ENCODE assay signal across 12 cellular contexts in the genomic region with DNA sequence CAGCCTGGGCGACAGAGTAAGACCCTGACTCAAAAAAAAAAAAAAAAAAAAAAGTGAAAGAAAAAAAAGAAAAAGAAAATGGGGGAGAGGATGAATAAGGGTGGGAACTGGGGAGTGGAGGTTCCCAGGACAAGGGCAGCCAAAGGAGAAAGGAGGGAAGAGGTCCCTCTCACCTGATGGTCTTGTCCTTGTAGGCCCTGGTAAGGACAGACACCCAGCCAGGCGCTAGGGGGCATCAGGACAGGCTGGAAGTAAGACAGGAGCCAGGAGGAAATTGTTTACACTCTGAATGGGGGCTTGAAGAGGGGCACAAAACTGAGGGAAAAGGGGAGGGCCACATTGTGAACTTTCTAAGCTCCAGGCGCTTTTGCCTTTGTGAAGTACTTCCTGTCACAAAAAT. TPM values are rescaled to one million over a fixed set of nuclear protein-coding genes. Genes with fewer than 3 reads are reported as not detected.
DNase-seq lines count a peak whose midpoint lies in the region; ATAC-seq and TF ChIP-seq lines count a peak whose summit lies in the region.
"Had no signal": no experiment of that assay in that cellular context is flagged by ENCODE, and none has a peak within 500 bp of the region (broad histone marks: within the 10 kb centered on the region; RNA-seq: fewer than 3 reads in every experiment).

No MANE protein-coding gene starts in this region.

- H3K27me3 Mint-ChIP-seq in neural progenitor cell (ENCODE audit: insufficient read depth, low read depth), result peaks cover 8% of the 10 kb centered on the region

- H3K36me3 ChIP-seq in body of pancreas (replicated peaks in 1 of 2; ENCODE audit: insufficient read depth in 1 of 2, low read depth in 2 of 2), result no peaks in the 10 kb centered on the region
- no peaks in the 10 kb centered on the region for H3K36me3 ChIP-seq in neural progenitor cell
- H3K36me3 ChIP-seq: prostate gland had no signal

- no peak overlapping the region for H3K27ac Mint-ChIP-seq in neural progenitor cell
- H3K27ac Mint-ChIP-seq in stimulated activated effector memory CD8-positive, alpha-beta T cell treated with anti-CD3 and anti-CD28 coated beads, Interleukin-12 subunit alpha, Interleukin-12 subunit beta, amount 100 ng/mL, for 72 hours, result no peak overlapping the region
- H3K27ac Mint-ChIP-seq: brain had no signal

- no peak overlapping the region for H3K4me3 ChIP-seq in Jurkat, Clone E6-1 (ENCODE audit: low read length)
- H3K4me3 ChIP-seq in body of pancreas (no peak overlapping the region), neural progenitor cell (no peak overlapping the region)
- H3K4me3 ChIP-seq: BLaER1 treated with 17β-estradiol and CSF1 and Interleukin-3, amounts not matched to agents 10 nM and 100 nM; prostate gland had no signal

- ATAC-seq in body of pancreas (no peak), HG03135 (IDR thresholded peaks at IDR 0.05; ENCODE audit: unreplicated experiment) (no peak)
- no peak for ATAC-seq in stimulated activated effector memory CD8-positive, alpha-beta T cell treated with anti-CD3 and anti-CD28 coated beads, Interleukin-12 subunit alpha, Interleukin-12 subunit beta, amount 100 ng/mL, for 72 hours

- TF ChIP-seq CTCF in body of pancreas (IDR thresholded peaks at IDR 0.05), result peak in 4 of 7 experiments; percentile 3 to 18 (median 12)
- peak; percentile 53 for TF ChIP-seq CTCF in neural progenitor cell (IDR thresholded peaks at IDR 0.05)

- WGBS in body of pancreas, 2 donors, result 63 to 83% methylated on average over 2 to 3 of the region's 3 CpGs

- H3K4me1 ChIP-seq in body of pancreas, result peaks cover 22% of the 10 kb centered on the region
- no peaks in the 10 kb centered on the region for H3K4me1 ChIP-seq in neural progenitor cell

- peaks cover 15% of the 10 kb centered on the region for H3K4me1 Mint-ChIP-seq in neural progenitor cell
- H3K4me1 Mint-ChIP-seq in stimulated activated effector memory CD8-positive, alpha-beta T cell treated with anti-CD3 and anti-CD28 coated beads, Interleukin-12 subunit alpha, Interleukin-12 subunit beta, amount 100 ng/mL, for 72 hours, result peaks cover 23% of the 10 kb centered on the region

- no peak overlapping the region for H3K4me2 ChIP-seq in neural progenitor cell
- H3K4me2 ChIP-seq: BLaER1 treated with 17β-estradiol and CSF1 and Interleukin-3, amounts not matched to agents 10 nM and 100 nM had no signal

- peaks cover 10% of the 10 kb centered on the region for H3K36me3 Mint-ChIP-seq in neural progenitor cell
- H3K36me3 Mint-ChIP-seq in stimulated activated effector memory CD8-positive, alpha-beta T cell treated with anti-CD3 and anti-CD28 coated beads, Interleukin-12 subunit alpha, Interleukin-12 subunit beta, amount 100 ng/mL, for 72 hours, result no peaks in the 10 kb centered on the region

- TF ChIP-seq POLR2A in body of pancreas (IDR thresholded peaks at IDR 0.05), result no peak

- no peaks in the 10 kb centered on the region for H3K9me3 ChIP-seq in body of pancreas
- H3K9me3 ChIP-seq in neural progenitor cell (ENCODE audit: low read depth), result no peaks in the 10 kb centered on the region
- H3K9me3 ChIP-seq: prostate gland had no signal

- H3K27ac ChIP-seq in body of pancreas (no peak overlapping the region), neural progenitor cell (no peak overlapping the region)
- H3K27ac ChIP-seq: BLaER1 treated with 17β-estradiol and CSF1 and Interleukin-3, amounts not matched to agents 10 nM and 100 nM; prostate gland had no signal

- peaks cover 34% of the 10 kb centered on the region for H3F3A ChIP-seq in neural progenitor cell (ENCODE audit: low read depth)

- H3K4me3 Mint-ChIP-seq in neural progenitor cell, result no peak overlapping the region
- no peak overlapping the region for H3K4me3 Mint-ChIP-seq in stimulated activated effector memory CD8-positive, alpha-beta T cell treated with anti-CD3 and anti-CD28 coated beads, Interleukin-12 subunit alpha, Interleukin-12 subunit beta, amount 100 ng/mL, for 72 hours

- peaks cover 4% of the 10 kb centered on the region for H4K20me1 ChIP-seq in neural progenitor cell (ENCODE audit: low read depth)
- H4K20me1 ChIP-seq: BLaER1 treated with 17β-estradiol and CSF1 and Interleukin-3, amounts not matched to agents 10 nM and 100 nM had no signal

- H3K79me2 ChIP-seq in neural progenitor cell (ENCODE audit: low read depth), result no peaks in the 10 kb centered on the region

- no peak overlapping the region for H2AFZ ChIP-seq in neural progenitor cell (replicated peaks)

- H3K27me3 ChIP-seq in body of pancreas, result no peaks in the 10 kb centered on the region
- peaks cover 36% of the 10 kb centered on the region for H3K27me3 ChIP-seq in neural progenitor cell
- H3K27me3 ChIP-seq: BLaER1 treated with 17β-estradiol and CSF1 and Interleukin-3, amounts not matched to agents 10 nM and 100 nM had no signal

- peak; percentile 17 for DNase-seq in SIG-M5 treated with dmso at 0.1 percent for 504 hours (lab: John Stamatoyannopoulos, UW; ENCODE audit: unreplicated experiment)
- no peak for DNase-seq in SIG-M5 (lab: John Stamatoyannopoulos, UW)
- peak; percentile 44 for DNase-seq in Jurkat, Clone E6-1 (ENCODE audit: low read depth, low spot score)
- DNase-seq in body of pancreas, result peak; percentile 16 to 35 (median 22)
- peak; percentile 50 for DNase-seq in neural progenitor cell (ENCODE audit: low spot score)
- no peak for DNase-seq in NCI-H2029 treated with DMSO at 0.1 percent for 48 hours (lab: John Stamatoyannopoulos, UW)
- DNase-seq in stimulated activated effector memory CD8-positive, alpha-beta T cell treated with anti-CD3 and anti-CD28 coated beads, Interleukin-12 subunit alpha, Interleukin-12 subunit beta, amount 100 ng/mL, for 72 hours (ENCODE audit: low spot score in 2 of 2), result no peak
- DNase-seq: NCI-H2107 had no signal

- H3K9me3 Mint-ChIP-seq in neural progenitor cell, result peaks cover 6% of the 10 kb centered on the region
- peaks cover 3% of the 10 kb centered on the region for H3K9me3 Mint-ChIP-seq in stimulated activated effector memory CD8-positive, alpha-beta T cell treated with anti-CD3 and anti-CD28 coated beads, Interleukin-12 subunit alpha, Interleukin-12 subunit beta, amount 100 ng/mL, for 72 hours

- no peak overlapping the region for H3K9ac ChIP-seq in neural progenitor cell
- H3K9ac ChIP-seq: BLaER1 treated with 17β-estradiol and CSF1 and Interleukin-3, amounts not matched to agents 10 nM and 100 nM had no signal

- intact Hi-C loops in body of pancreas (cut with DNase I), result no loop called here

RNA-seq across cellular contexts. Expression of gene ALDH5A1, which starts 2.3 kb away (rescaled TPM):
- polyA plus RNA-seq in Jurkat, Clone E6-1 (2012; ENCODE audit: insufficient read depth, insufficient read length), result 32.5 TPM
- total RNA-seq in body of pancreas, result 1 to 10 TPM; 4.4 to 8.2 TPM
- 3.5 and 10.8 TPM in 2 replicates for total RNA-seq in neural progenitor cell (ENCODE audit: low replicate concordance)

RNA-seq across cellular contexts. Expression of gene GPLD1, which starts 3.1 kb away (rescaled TPM):
- 3.6 TPM for polyA plus RNA-seq in Jurkat, Clone E6-1 (2012; ENCODE audit: insufficient read depth, insufficient read length)
- 1 to 10 TPM in 1 of 2 donors, under 1 TPM in 1; 0.66 to 2.6 TPM for total RNA-seq in body of pancreas
- 4.2 and 8.3 TPM in 2 replicates for total RNA-seq in neural progenitor cell (ENCODE audit: low replicate concordance)

Comparison
In these comparisons a context has a peak if more than half of its experiments do, and no peak if none do; other contexts are left out.
1. DNase-seq: peak in SIG-M5 treated with dmso at 0.1 percent for 504 hours (single experiment), Jurkat, Clone E6-1 (single experiment), body of pancreas (4 of 4) and neural progenitor cell (single experiment); none in SIG-M5 (single experiment), NCI-H2029 treated with DMSO at 0.1 percent for 48 hours (single experiment) and stimulated activated effector memory CD8-positive, alpha-beta T cell treated with anti-CD3 and anti-CD28 coated beads, Interleukin-12 subunit alpha, Interleukin-12 subunit beta, amount 100 ng/mL, for 72 hours (0 of 2).